ENCODE assay signal across 10 cellular contexts in genomic region chr19:9848060-9848459, GRCh38. TPM values are rescaled to one million over a fixed set of nuclear protein-coding genes. Genes with fewer than 3 reads are reported as not detected.
DNase-seq lines count a peak whose midpoint lies in the region; ATAC-seq and TF ChIP-seq lines count a peak whose summit lies in the region.
"Had no signal": no experiment of that assay in that cellular context is flagged by ENCODE, and none has a peak within 500 bp of the region (broad histone marks: within the 10 kb centered on the region; RNA-seq: fewer than 3 reads in every experiment).

No MANE protein-coding gene starts in this region.

- in situ Hi-C loops in brain microvascular endothelial cell (cut with HindIII; ENCODE audit: low pct_ligation_motif_present, low sequenced_read_pairs) = no loop called here

- no peak overlapping the region for H3K9ac ChIP-seq in neural progenitor cell

- H3K4me1 Mint-ChIP-seq in neural progenitor cell = no peaks in the 10 kb centered on the region

- H3K36me3 Mint-ChIP-seq in neural progenitor cell = peaks cover 13% of the 10 kb centered on the region

- no peaks in the 10 kb centered on the region for H3K9me3 ChIP-seq in neural progenitor cell (ENCODE audit: low read depth)
- H3K9me3 ChIP-seq: thoracic aorta had no signal

- H3K4me3 ChIP-seq in GM12865 (ENCODE audit: low read depth, low read length) (no peak overlapping the region), brain microvascular endothelial cell (ENCODE audit: low read depth, low read length) (no peak overlapping the region), neural progenitor cell (no peak overlapping the region)
- H3K4me3 ChIP-seq: lung, thoracic aorta had no signal

- no peaks in the 10 kb centered on the region for H3K79me2 ChIP-seq in neural progenitor cell (ENCODE audit: low read depth)

- H3K27me3 ChIP-seq in brain microvascular endothelial cell (replicated peaks) (no peaks in the 10 kb centered on the region), neural progenitor cell (no peaks in the 10 kb centered on the region)

- no peak for ATAC-seq in GM21717 (IDR thresholded peaks at IDR 0.05; ENCODE audit: unreplicated experiment)

- H4K20me1 ChIP-seq in neural progenitor cell (ENCODE audit: low read depth) = peaks cover 28% of the 10 kb centered on the region

- no peak for DNase-seq in GM12865 (ENCODE audit: low read depth)
- peak; percentile 51 for DNase-seq in OCI-M1 (lab: John Stamatoyannopoulos, UW)
- DNase-seq in brain microvascular endothelial cell = no peak
- peak; percentile 65 for DNase-seq in neural progenitor cell (ENCODE audit: low spot score)
- DNase-seq in epidermal melanocyte (ENCODE audit: insufficient read length, low spot score) = no peak
- no peak for DNase-seq in LoVo (ENCODE audit: low spot score)
- no peak for DNase-seq in cortex of kidney (lab: John Stamatoyannopoulos, UW)

- H3K27me3 Mint-ChIP-seq in neural progenitor cell (ENCODE audit: insufficient read depth, low read depth) = no peaks in the 10 kb centered on the region

- H3K27ac Mint-ChIP-seq in neural progenitor cell = no peak overlapping the region

- H3K4me2 ChIP-seq in neural progenitor cell = no peak overlapping the region

- H3K9me3 Mint-ChIP-seq in neural progenitor cell = no peaks in the 10 kb centered on the region

- H3F3A ChIP-seq in neural progenitor cell (ENCODE audit: low read depth) = no peaks in the 10 kb centered on the region

- H2AFZ ChIP-seq in neural progenitor cell (replicated peaks) = no peak overlapping the region

- TF ChIP-seq CTCF in GM12865 (IDR thresholded peaks at IDR 0.05; ENCODE audit: insufficient read depth, low read depth, low read length, missing control alignments) (peak; percentile 31), brain microvascular endothelial cell (IDR thresholded peaks at IDR 0.05; ENCODE audit: low read depth, low read length, missing control alignments) (peak; percentile 64), neural progenitor cell (IDR thresholded peaks at IDR 0.05) (peak; percentile 73)

- peaks cover 23% of the 10 kb centered on the region for H3K36me3 ChIP-seq in brain microvascular endothelial cell (replicated peaks)
- no peaks in the 10 kb centered on the region for H3K36me3 ChIP-seq in neural progenitor cell

- no peak overlapping the region for H3K27ac ChIP-seq in brain microvascular endothelial cell
- H3K27ac ChIP-seq in neural progenitor cell = no peak overlapping the region
- H3K27ac ChIP-seq: thoracic aorta had no signal

- H3K4me3 Mint-ChIP-seq in neural progenitor cell = no peak overlapping the region

- peaks cover 11% of the 10 kb centered on the region for H3K4me1 ChIP-seq in neural progenitor cell

RNA-seq across cellular contexts. Expression of gene PIN1, which starts 12.9 kb away (rescaled TPM):
- 43.4 and 141 TPM in 2 replicates for total RNA-seq in neural progenitor cell (ENCODE audit: low replicate concordance)

RNA-seq across cellular contexts. Expression of gene UBL5, which starts 20.3 kb away (rescaled TPM):
- total RNA-seq in neural progenitor cell (ENCODE audit: low replicate concordance) = 628 and 652 TPM in 2 replicates

RNA-seq across cellular contexts. Expression of gene FBXL12, which starts 29.2 kb away (rescaled TPM):
- 9.9 and 27.3 TPM in 2 replicates for total RNA-seq in neural progenitor cell (ENCODE audit: low replicate concordance)

Comparison
In these comparisons a context has a peak if more than half of its experiments do, and no peak if none do; other contexts are left out.
1. DNase-seq: peak in OCI-M1 (single experiment) and neural progenitor cell (single experiment); none in GM12865 (single experiment), brain microvascular endothelial cell (single experiment), epidermal melanocyte (single experiment), LoVo (single experiment) and cortex of kidney (single experiment).
2. Peak in every context shown above with its lines, with median percentiles within 50 percentile points of each other: CTCF ChIP-seq.